Comparison of ENCODE assay signal across 8 cellular contexts in the genomic region with DNA sequence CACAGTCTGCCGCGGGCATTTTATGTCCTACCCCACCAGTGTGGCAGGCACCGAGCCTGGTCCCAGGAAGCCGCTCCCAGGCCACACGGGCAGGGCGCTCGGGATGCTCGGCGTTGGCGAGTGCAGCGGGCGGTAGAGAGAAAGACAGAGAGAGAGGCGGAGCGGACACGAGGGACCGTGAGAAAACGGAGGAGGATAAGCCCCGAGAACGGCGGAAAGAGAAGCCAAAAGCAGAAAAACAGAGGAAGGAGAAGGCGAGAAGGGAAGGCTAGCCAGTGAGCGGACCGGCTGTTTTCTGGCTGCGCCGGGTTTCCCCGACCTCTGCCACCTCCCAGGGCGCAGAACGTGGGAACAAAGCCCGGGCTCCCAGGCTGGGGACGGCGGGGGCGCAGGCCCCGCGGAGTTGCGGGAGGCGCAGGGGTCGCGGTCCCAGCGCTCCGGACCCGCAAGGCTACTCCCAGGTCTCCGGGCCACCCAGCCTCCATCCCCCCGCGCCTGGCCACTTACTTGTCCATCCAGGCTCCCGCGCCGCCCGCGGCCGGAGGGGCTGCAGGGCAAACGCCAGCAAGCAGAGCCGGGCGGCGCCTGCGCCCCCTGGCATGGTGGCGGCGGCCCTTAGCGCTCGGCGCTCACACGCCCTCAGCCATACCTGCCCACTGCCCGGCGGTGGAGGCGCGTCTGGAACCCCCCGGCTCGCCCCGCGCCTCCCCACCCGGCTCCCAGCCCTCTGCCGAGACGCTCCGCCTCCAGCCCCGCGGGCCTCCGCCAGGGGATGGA. TPM values are rescaled to one million over a fixed set of nuclear protein-coding genes. Genes with fewer than 3 reads are reported as not detected.
A peak's percentile ranks its signal among the peaks of the same experiment; 100 is the strongest.
DNase-seq lines count a peak whose midpoint lies in the region; ATAC-seq, FAIRE-seq and TF ChIP-seq lines count a peak whose summit lies in the region.

TSS of gene ADAM19 (minus strand) at position 680 of the 777 bp plus-strand sequence. CDS start at position 601, 79 bp downstream.

- no peak for FAIRE-seq in pancreas (lab: Jason Lieb, UNC)

- H3K27me3 ChIP-seq in pancreas, result peaks cover 0 to 8% (median 0%) of the 10 kb centered on the region in 4 donors

- intact Hi-C loops in head of caudate nucleus (cut with DNase I), result no loop called here
- intact Hi-C loops in pancreas (cut with DNase I), result no loop called here

- H3K27ac ChIP-seq in pancreas, result peak within 1 kb of the TSS in 1 of 4 donors; percentile 19

- peaks cover 0 to 5% (median 0%) of the 10 kb centered on the region in 3 donors for H3K4me1 ChIP-seq in pancreas

- no peak for TF ChIP-seq CTCF in pancreas (IDR thresholded peaks at IDR 0.05)

- peak; percentile 3 for DNase-seq in DMS79 treated with DMSO at 0.1 percent for 48 hours (lab: John Stamatoyannopoulos, UW)
- DNase-seq in RPMI7951 (ENCODE audit: low read depth), result peak; percentile 58
- peak; percentile 36 for DNase-seq in activated naive CD4-positive, alpha-beta T cell treated with anti-CD3 and anti-CD28 coated beads, Interleukin-2, amount 50 U/mL, for 16 hours
- peak in 29 of 42 donors; percentile 23 to 78 (median 44) for DNase-seq in head of caudate nucleus
- DNase-seq in pancreas, result peak in 3 of 6 donors; percentile 34 to 84 (median 73)
- no peak for DNase-seq in RKO (ENCODE audit: low spot score)

- H3K4me3 ChIP-seq in pancreas, result peak within 1 kb of the TSS; percentile 31 to 63 (median 45)

- H3K9me3 ChIP-seq in pancreas, result no peaks in the 10 kb centered on the region

- no peaks in the 10 kb centered on the region for H3K36me3 ChIP-seq in pancreas

- WGBS in pancreas, 2 donors, result 1% methylated on average over 55 to 76 of the region's 76 CpGs

- ATAC-seq in HG02588 (IDR thresholded peaks at IDR 0.05; ENCODE audit: unreplicated experiment) (peak; percentile 44), pancreas (peak; percentile 81 to 86 (median 82)), HG03457 (IDR thresholded peaks at IDR 0.05; ENCODE audit: unreplicated experiment) (no peak)

RNA-seq across cellular contexts. Expression of gene ADAM19, which starts in this region (rescaled TPM):
- total RNA-seq in RPMI7951 (2014; rRNA removed; shearing (Covaris generic)), result 15.6 and 24.2 TPM in 2 replicates
- 1 to 10 TPM in 2 of 6 donors, under 1 TPM in 4; 0.47 to 3.0 (median 0.83) TPM for total RNA-seq in pancreas
- under 1 TPM; 0.38 to 0.65 TPM for polyA plus RNA-seq in pancreas
